ENCODE assay signal across 23 cellular contexts in genomic region chr7:51591223-51591622, GRCh38.
DNase-seq lines count a peak whose midpoint lies in the region; ATAC-seq and TF ChIP-seq lines count a peak whose summit lies in the region.
"Had no signal": no experiment of that assay in that cellular context is flagged by ENCODE, and none has a peak within 500 bp of the region (broad histone marks: within the 10 kb centered on the region; RNA-seq: fewer than 3 reads in every experiment).

No MANE protein-coding gene starts in this region.

- H3K27ac ChIP-seq in HUES48 (ENCODE audit: low read depth, low read length) (peak overlapping the region; percentile 78), ectodermal cell (ENCODE audit: insufficient read depth, low read depth, low read length, poor library complexity, severe bottlenecking) (peak overlapping the region; percentile 47), foreskin keratinocyte (no peak overlapping the region)
- H3K27ac ChIP-seq: GM23248 had no signal

- 8 to 19% methylated on average over 1 to 2 of the region's 2 CpGs for WGBS in ectodermal cell, 2 experiments

- intact Hi-C loops in mucosa of descending colon (cut with DNase I, micrococcal nuclease), result no loop called here

- H3K4me1 Mint-ChIP-seq in stimulated activated memory B cell treated with anti-CD40 and anti-IgM and Interleukin-4, amounts not matched to agents 10 μg/mL and 1 μg/mL and 100 μg/mL, for 72 hours, result no peaks in the 10 kb centered on the region
- H3K4me1 Mint-ChIP-seq: T-cell had no signal

- H3K9ac ChIP-seq in HUES48 (ENCODE audit: low read depth, low read length), result no peak overlapping the region
- H3K9ac ChIP-seq: GM23248 had no signal

- TF ChIP-seq CTCF in mucosa of descending colon (IDR thresholded peaks at IDR 0.05), result no peak
- TF ChIP-seq CTCF in foreskin keratinocyte (conservative IDR thresholded peaks at IDR 0.05), result no peak

- H3K4me3 ChIP-seq in HUES48 (ENCODE audit: low read depth, low read length) (no peak overlapping the region), ectodermal cell (ENCODE audit: insufficient read depth, low read depth, low read length) (no peak overlapping the region), mucosa of descending colon (no peak overlapping the region)
- H3K4me3 ChIP-seq: GM23248 had no signal

- no peaks in the 10 kb centered on the region for H3K36me3 Mint-ChIP-seq in stimulated activated memory B cell treated with anti-CD40 and anti-IgM and Interleukin-4, amounts not matched to agents 10 μg/mL and 1 μg/mL and 100 μg/mL, for 72 hours
- H3K36me3 Mint-ChIP-seq: CD8-positive, alpha-beta T cell; T-cell had no signal

- peaks cover 3% of the 10 kb centered on the region for H3K9me3 Mint-ChIP-seq in stimulated activated memory B cell treated with anti-CD40 and anti-IgM and Interleukin-4, amounts not matched to agents 10 μg/mL and 1 μg/mL and 100 μg/mL, for 72 hours

- peak; percentile 19 for DNase-seq in DMS53 treated with DMSO at 0.1 percent for 48 hours (lab: John Stamatoyannopoulos, UW; ENCODE audit: unreplicated experiment)
- no peak for DNase-seq in mucosa of descending colon
- no peak for DNase-seq in activated T-cell treated with anti-CD3 and anti-CD28 coated beads for 4 hours
- DNase-seq in foreskin keratinocyte, result no peak
- DNase-seq: ACHN; C1 segment of cervical spinal cord; CD8-positive, alpha-beta T cell; DMS79 treated with DMSO at 0.1 percent for 48 hours; GM23248; HCEC 1CT; MM.1S; NCI-H1048; NCI-H1417 treated with DMSO at 0.1 percent for 48 hours; NCI-H187; NCI-H748 treated with DMSO at 0.1 percent for 48 hours; NK-92 treated with Interleukin-12 subunit alpha and Interleukin-12 subunit beta, amount 100 ng/mL, for 24 hours; T-cell had no signal

- peak; percentile 65 for ATAC-seq in mucosa of descending colon
- ATAC-seq in GM21717 (IDR thresholded peaks at IDR 0.05; ENCODE audit: unreplicated experiment), result no peak
- ATAC-seq in stimulated activated memory B cell treated with anti-CD40 and anti-IgM and Interleukin-4, amounts not matched to agents 10 μg/mL and 1 μg/mL and 100 μg/mL, for 72 hours, result no peak
- ATAC-seq in foreskin keratinocyte, result no peak
- ATAC-seq: CD8-positive, alpha-beta T cell; Panc1; SK-N-SH treated with all-trans-retinoic acid at 6 μM for 48 hours; T-cell had no signal

- H3K4me3 Mint-ChIP-seq in stimulated activated memory B cell treated with anti-CD40 and anti-IgM and Interleukin-4, amounts not matched to agents 10 μg/mL and 1 μg/mL and 100 μg/mL, for 72 hours, result no peak overlapping the region
- H3K4me3 Mint-ChIP-seq: CD8-positive, alpha-beta T cell; T-cell had no signal

- H3K4me1 ChIP-seq in HUES48 (ENCODE audit: control insufficient read depth, insufficient read depth, low read length) (peaks cover 11% of the 10 kb centered on the region), ectodermal cell (ENCODE audit: control insufficient read depth, insufficient read depth, low read length) (peaks cover 8% of the 10 kb centered on the region), mucosa of descending colon (ENCODE audit: low read depth) (peaks cover 7% of the 10 kb centered on the region), foreskin keratinocyte (no peaks in the 10 kb centered on the region)

- H3K9me3 ChIP-seq in HUES48 (ENCODE audit: control insufficient read depth, insufficient read depth, low read length) (no peaks in the 10 kb centered on the region), ectodermal cell (ENCODE audit: control insufficient read depth, low read length) (no peaks in the 10 kb centered on the region), mucosa of descending colon (peaks cover 5% of the 10 kb centered on the region)

- H3K27me3 Mint-ChIP-seq in stimulated activated memory B cell treated with anti-CD40 and anti-IgM and Interleukin-4, amounts not matched to agents 10 μg/mL and 1 μg/mL and 100 μg/mL, for 72 hours, result no peaks in the 10 kb centered on the region
- H3K27me3 Mint-ChIP-seq: T-cell had no signal

- H3K27me3 ChIP-seq in HUES48 (ENCODE audit: control insufficient read depth, insufficient read depth, low read length) (no peaks in the 10 kb centered on the region), ectodermal cell (ENCODE audit: control insufficient read depth, insufficient read depth, low read length, poor library complexity, severe bottlenecking) (no peaks in the 10 kb centered on the region), foreskin keratinocyte (no peaks in the 10 kb centered on the region)

- H3K27ac Mint-ChIP-seq in stimulated activated memory B cell treated with anti-CD40 and anti-IgM and Interleukin-4, amounts not matched to agents 10 μg/mL and 1 μg/mL and 100 μg/mL, for 72 hours, result no peak overlapping the region
- H3K27ac Mint-ChIP-seq: CD8-positive, alpha-beta T cell; T-cell had no signal

- H3K36me3 ChIP-seq in HUES48 (ENCODE audit: control insufficient read depth, insufficient read depth, low read length) (no peaks in the 10 kb centered on the region), ectodermal cell (ENCODE audit: control insufficient read depth, insufficient read depth, low read length) (no peaks in the 10 kb centered on the region), mucosa of descending colon (ENCODE audit: low read depth) (no peaks in the 10 kb centered on the region)
